In the genomic region with DNA sequence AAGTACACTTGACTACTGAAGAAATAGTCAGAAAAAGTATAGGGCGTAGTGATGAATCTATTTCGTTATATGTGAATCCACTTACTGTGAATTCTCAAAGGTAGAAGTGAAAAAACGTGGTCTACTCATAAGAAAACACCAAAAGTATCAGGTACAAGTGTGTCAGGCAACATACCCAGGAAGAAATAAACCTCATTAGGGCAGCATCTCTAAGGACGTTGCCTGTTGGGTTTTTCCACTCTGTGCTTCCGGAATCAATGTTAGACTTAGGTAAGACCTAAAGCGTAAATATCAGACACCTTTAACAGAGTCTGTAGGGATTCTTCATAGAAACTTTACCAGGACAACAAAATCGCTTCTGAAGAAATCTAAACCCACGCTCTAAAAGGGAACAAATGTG, we compare ENCODE assay signal across 28 cellular contexts.
"Had no signal": no experiment of that assay in that cellular context is flagged by ENCODE, and none has a peak within 500 bp of the region (broad histone marks: within the 10 kb centered on the region; RNA-seq: fewer than 3 reads in every experiment).

No MANE protein-coding gene starts in this region.

- DNase-seq: colonic mucosa; cortex of kidney; effector CD8-positive, alpha-beta T cell; effector memory CD8-positive, alpha-beta T cell; endodermal cell; erythroblast; esophagus squamous epithelium; foreskin fibroblast; foreskin melanocyte; gastrocnemius medialis; glutamatergic neuron; head of caudate nucleus; heart right ventricle; hippocampal formation; left cardiac atrium; left lung; left ventricle myocardium superior; lower lobe of right lung; mesendoderm; midbrain; naive thymus-derived CD4-positive, alpha-beta T cell had no signal

- H3K27ac ChIP-seq: colonic mucosa, epithelial cell of prostate, esophagus squamous epithelium, gastrocnemius medialis, heart right ventricle, left lung, lower lobe of right lung had no signal

- H3K27me3 Mint-ChIP-seq: dendritic cell treated with granulocyte-macrophage colony-stimulating factor and Interleukin-4, amounts not matched to agents 40 ng/mL and 50 ng/mL, for 4 days; effector memory CD8-positive, alpha-beta T cell; memory B cell; naive thymus-derived CD4-positive, alpha-beta T cell had no signal

- H3K4me3 ChIP-seq: colonic mucosa, esophagus squamous epithelium, gastrocnemius medialis, heart right ventricle, left lung, lower lobe of right lung had no signal

- H3K36me3 ChIP-seq: colonic mucosa, esophagus squamous epithelium, gastrocnemius medialis, heart right ventricle, left lung, lower lobe of right lung had no signal

- H3K4me1 ChIP-seq: colonic mucosa, esophagus squamous epithelium, gastrocnemius medialis, heart right ventricle, left lung, lower lobe of right lung had no signal

- H3K27me3 ChIP-seq: colonic mucosa, esophagus squamous epithelium, gastrocnemius medialis, heart right ventricle, left lung had no signal

- H3K9me3 ChIP-seq: colonic mucosa, gastrocnemius medialis had no signal

- ATAC-seq: effector memory CD8-positive, alpha-beta T cell; esophagus mucosa; gastrocnemius medialis; heart right ventricle; left cardiac atrium; left lung; left ventricle myocardium superior; lower lobe of right lung; naive thymus-derived CD4-positive, alpha-beta T cell had no signal

- H3K4me3 Mint-ChIP-seq: dendritic cell treated with granulocyte-macrophage colony-stimulating factor and Interleukin-4, amounts not matched to agents 40 ng/mL and 50 ng/mL, for 4 days; effector memory CD8-positive, alpha-beta T cell; endodermal cell; memory B cell; naive thymus-derived CD4-positive, alpha-beta T cell had no signal

- H3K36me3 Mint-ChIP-seq: memory B cell; naive thymus-derived CD4-positive, alpha-beta T cell had no signal

- H3K4me1 Mint-ChIP-seq: endodermal cell; memory B cell; naive thymus-derived CD4-positive, alpha-beta T cell had no signal

- H3K27ac Mint-ChIP-seq: dendritic cell treated with granulocyte-macrophage colony-stimulating factor and Interleukin-4, amounts not matched to agents 40 ng/mL and 50 ng/mL, for 4 days; effector memory CD8-positive, alpha-beta T cell; endodermal cell; memory B cell; naive thymus-derived CD4-positive, alpha-beta T cell had no signal

- FAIRE-seq: endometrium, islet of Langerhans, keratinocyte had no signal
